24 cellular contexts compared by ENCODE assay signal in the genomic region with DNA sequence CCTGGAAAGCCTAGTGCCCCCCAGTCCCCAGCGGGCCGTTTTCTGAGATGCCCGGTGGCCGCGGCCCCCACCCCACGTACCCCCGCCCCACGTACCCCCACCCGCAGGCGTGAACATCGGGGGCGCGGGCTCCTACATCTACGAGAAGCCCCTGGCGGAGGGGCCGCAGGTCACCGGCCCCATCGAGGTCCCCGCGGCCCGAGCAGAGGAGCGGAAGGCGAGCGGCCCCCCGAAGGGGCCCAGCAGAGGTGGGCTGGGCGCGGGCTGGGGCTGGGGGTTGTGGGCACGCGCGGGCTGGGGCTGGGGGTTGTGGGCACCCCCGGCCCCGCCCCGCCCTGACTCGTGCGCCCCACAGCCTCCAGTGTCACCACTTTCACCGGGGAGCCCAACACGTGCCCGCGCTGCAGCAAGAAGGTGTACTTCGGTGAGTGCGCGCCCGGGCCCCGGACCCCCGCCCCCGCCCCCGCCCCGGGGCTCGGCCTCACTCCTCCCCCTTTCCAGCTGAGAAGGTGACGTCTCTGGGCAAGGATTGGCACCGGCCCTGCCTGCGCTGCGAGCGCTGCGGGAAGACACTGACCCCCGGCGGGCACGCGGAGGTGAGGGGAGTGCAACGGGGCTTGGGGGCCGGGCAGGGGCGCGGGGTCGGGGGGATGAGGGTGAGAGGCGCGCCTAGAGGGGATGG. TPM values are rescaled to one million over a fixed set of nuclear protein-coding genes. Genes with fewer than 3 reads are reported as not detected.
DNase-seq lines count a peak whose midpoint lies in the region; TF ChIP-seq lines count a peak whose summit lies in the region.
"Had no signal": no experiment of that assay in that cellular context is flagged by ENCODE, and none has a peak within 500 bp of the region (broad histone marks: within the 10 kb centered on the region; RNA-seq: fewer than 3 reads in every experiment).

No MANE protein-coding gene starts in this region.

- H4K5ac ChIP-seq in H9 (ENCODE audit: insufficient read length, low read depth, low read length) (no peak overlapping the region), mesendoderm (ENCODE audit: low read length) (no peak overlapping the region)

- no peak overlapping the region for H2BK12ac ChIP-seq in H9 (ENCODE audit: insufficient read length, low read depth, low read length)

- no peak overlapping the region for H3K14ac ChIP-seq in H9 (ENCODE audit: insufficient read depth, low read length)

- H3K27ac Mint-ChIP-seq in CD4-positive, alpha-beta memory T cell = peak overlapping the region; percentile 57 to 100 (median 100)
- H3K27ac Mint-ChIP-seq in H9 = no peak overlapping the region
- H3K27ac Mint-ChIP-seq: activated CD8-positive, alpha-beta T cell treated with anti-CD3 and anti-CD28 coated beads, Interleukin-2, amount 10 ng/mL, durations not matched to agents 7 days and 5 days; activated naive CD8-positive, alpha-beta T cell treated with anti-CD3 and anti-CD28 coated beads for 36 hours; activated T-cell treated with anti-CD3 and anti-CD28 coated beads, Interleukin-2, amount 50 U/mL, for 24 hours; type B pancreatic cell had no signal

- no peak overlapping the region for H2BK120ac ChIP-seq in H9 (ENCODE audit: low read depth, low read length, poor library complexity, severe bottlenecking)
- no peak overlapping the region for H2BK120ac ChIP-seq in mesendoderm (ENCODE audit: low read depth, low read length)

- CTCF ChIA-PET in CD4-positive, alpha-beta memory T cell (lab: Charles Lee; ENCODE audit: partially characterized antibody) = interaction anchor here (1.2 to 3.0 kb wide), 2 partner anchors 8 to 11 kb away, joined by 4 to 24 read pairs; a partner anchor contains a TSS

- no peaks in the 10 kb centered on the region for H3K9me3 ChIP-seq in CD4-positive, alpha-beta memory T cell (ENCODE audit: control insufficient read depth in 1 of 2, low read length in 2 of 2)
- no peaks in the 10 kb centered on the region for H3K9me3 ChIP-seq in H9 (ENCODE audit: control insufficient read depth, low read depth, low read length)
- H3K9me3 ChIP-seq: BE2C, lower lobe of right lung, ovary, right lobe of liver had no signal

- DNase-seq in CD4-positive, alpha-beta memory T cell = peak in 3 of 5 donors; percentile 42 to 79 (median 58)
- DNase-seq in H9 (no peak), mesendoderm (peak; percentile 34), posterior cingulate gyrus (no peak), COLO829 (ENCODE audit: low spot score) (no peak), iPS-NIHi11 (ENCODE audit: low spot score) (no peak)
- peak; percentile 50 for DNase-seq in effector CD4-positive, alpha-beta T cell
- DNase-seq: activated CD8-positive, alpha-beta T cell treated with anti-CD3 and anti-CD28 coated beads, Interleukin-2, amount 10 ng/mL, durations not matched to agents 7 days and 5 days; activated naive CD8-positive, alpha-beta T cell treated with anti-CD3 and anti-CD28 coated beads for 36 hours; activated T-cell treated with anti-CD3 and anti-CD28 coated beads, Interleukin-2, amount 50 U/mL, for 24 hours; BE2C; cortex of kidney; foreskin keratinocyte; lower lobe of right lung; NCI-H2107; NCI-H510A; right lobe of liver; SW 1271 had no signal

- no CpG with 5 or more reads among the region's 66 CpGs for WGBS in H9 (ENCODE audit: extremely low coverage, insufficient read length, low lambda C conversion rate)
- WGBS in mesendoderm (ENCODE audit: extremely low coverage, insufficient coverage, low lambda C conversion rate) = no CpG with 5 or more reads among the region's 66 CpGs

- H2AK5ac ChIP-seq in H9 (ENCODE audit: insufficient read length, low read length) (no peak overlapping the region), mesendoderm (ENCODE audit: low read length) (no peak overlapping the region)

- no peak overlapping the region for H3K4me3 ChIP-seq in CD4-positive, alpha-beta memory T cell (ENCODE audit: low read length in 2 of 2)
- no peak overlapping the region for H3K4me3 ChIP-seq in mesendoderm (ENCODE audit: low read length)
- H3K4me3 ChIP-seq: lower lobe of right lung, ovary, right lobe of liver had no signal

- H2BK5ac ChIP-seq in H9 (ENCODE audit: insufficient read length, low read length) (no peak overlapping the region), mesendoderm (ENCODE audit: low read length) (no peak overlapping the region)

- no peak overlapping the region for H3K18ac ChIP-seq in H9 (ENCODE audit: insufficient read length, low read depth, low read length)
- H3K18ac ChIP-seq in mesendoderm (ENCODE audit: low read length) = no peak overlapping the region

- no peak overlapping the region for H2BK20ac ChIP-seq in H9 (ENCODE audit: low read depth, low read length, poor library complexity, severe bottlenecking)

- no peak overlapping the region for H2AFZ ChIP-seq in H9 (ENCODE audit: low read length)

- no peaks in the 10 kb centered on the region for H4K20me1 ChIP-seq in H9 (ENCODE audit: control insufficient read depth, insufficient read depth, insufficient read length)

- H3K79me2 ChIP-seq in H9 (ENCODE audit: insufficient read depth, low read length) (no peaks in the 10 kb centered on the region), mesendoderm (ENCODE audit: control insufficient read depth, insufficient read depth, low read length) (no peaks in the 10 kb centered on the region)

- intact Hi-C loops in CD4-positive, alpha-beta memory T cell (cut with micrococcal nuclease) = no loop called here
- intact Hi-C loops in posterior cingulate gyrus (cut with DNase I) = no loop called here

- H3K4me2 ChIP-seq in H9 (ENCODE audit: insufficient read depth, insufficient read length, low read length) (peak overlapping the region; percentile 32), mesendoderm (ENCODE audit: low read length) (no peak overlapping the region)

- H3K36me3 Mint-ChIP-seq in CD4-positive, alpha-beta memory T cell = peaks cover 0 to 13% of the 10 kb centered on the region in 2 donors
- H3K36me3 Mint-ChIP-seq in H9 (ENCODE audit: insufficient read depth in 1 of 3, low read depth in 3 of 3) = no peaks in the 10 kb centered on the region
- H3K36me3 Mint-ChIP-seq: activated naive CD8-positive, alpha-beta T cell treated with anti-CD3 and anti-CD28 coated beads for 36 hours; type B pancreatic cell had no signal

- no peaks in the 10 kb centered on the region for H3K36me3 ChIP-seq in CD4-positive, alpha-beta memory T cell (ENCODE audit: insufficient read depth, low read length)
- H3K36me3 ChIP-seq in mesendoderm (ENCODE audit: control insufficient read depth, insufficient read depth, low read length) = no peaks in the 10 kb centered on the region
- H3K36me3 ChIP-seq: ovary, right lobe of liver had no signal

- no peaks in the 10 kb centered on the region for H3K27me3 ChIP-seq in CD4-positive, alpha-beta memory T cell (ENCODE audit: insufficient read depth, low read length)
- H3K27me3 ChIP-seq in H9 (ENCODE audit: insufficient read depth, low read length) (peaks cover 36% of the 10 kb centered on the region), mesendoderm (ENCODE audit: insufficient read depth, low read length, poor library complexity) (peaks cover 3% of the 10 kb centered on the region)
- H3K27me3 ChIP-seq: BE2C, ovary, right lobe of liver had no signal

- no peak for TF ChIP-seq CTCF in H9 (conservative IDR thresholded peaks at IDR 0.05)

- H3K9ac ChIP-seq in H9 (ENCODE audit: extremely low read depth, insufficient read length, low read length) (no peak overlapping the region), mesendoderm (ENCODE audit: low read length) (no peak overlapping the region)

- no peaks in the 10 kb centered on the region for H3K79me1 ChIP-seq in H9 (ENCODE audit: insufficient read depth, low read depth, low read length, poor library complexity, severe bottlenecking)
- no peaks in the 10 kb centered on the region for H3K79me1 ChIP-seq in mesendoderm (ENCODE audit: low read length)

- H3K9me3 Mint-ChIP-seq in CD4-positive, alpha-beta memory T cell = peaks cover 0 to 9% (median 0%) of the 10 kb centered on the region in 8 donors
- peaks cover 0 to 3% of the 10 kb centered on the region in 2 experiments; a peak in 1 of 5 replicates for H3K9me3 Mint-ChIP-seq in H9
- H3K9me3 Mint-ChIP-seq: activated T-cell treated with anti-CD3 and anti-CD28 coated beads, Interleukin-2, amount 50 U/mL, for 24 hours; type B pancreatic cell had no signal

- H3K27ac ChIP-seq in CD4-positive, alpha-beta memory T cell (ENCODE audit: low read depth, low read length) = peak overlapping the region; percentile 44
- H3K27ac ChIP-seq in H9 (ENCODE audit: insufficient read length, low read depth, low read length) = no peak overlapping the region
- H3K27ac ChIP-seq in mesendoderm (ENCODE audit: low read depth, low read length) = no peak overlapping the region
- H3K27ac ChIP-seq: epithelial cell of prostate, foreskin keratinocyte, lower lobe of right lung, ovary, right lobe of liver, VCaP had no signal

- peak overlapping the region in 1 of 8 donors; percentile 25 for H3K4me3 Mint-ChIP-seq in CD4-positive, alpha-beta memory T cell
- peak overlapping the region in 1 of 2 experiments; percentile 70; a peak in 2 of 5 replicates for H3K4me3 Mint-ChIP-seq in H9
- H3K4me3 Mint-ChIP-seq: activated CD8-positive, alpha-beta T cell treated with anti-CD3 and anti-CD28 coated beads, Interleukin-2, amount 10 ng/mL, durations not matched to agents 7 days and 5 days; activated naive CD8-positive, alpha-beta T cell treated with anti-CD3 and anti-CD28 coated beads for 36 hours; activated T-cell treated with anti-CD3 and anti-CD28 coated beads, Interleukin-2, amount 50 U/mL, for 24 hours; stimulated activated memory B cell treated with anti-CD40 and anti-IgM and Interleukin-4, amounts not matched to agents 10 μg/mL and 1 μg/mL and 100 μg/mL, for 72 hours; type B pancreatic cell had no signal

- no peaks in the 10 kb centered on the region for H3K27me3 Mint-ChIP-seq in CD4-positive, alpha-beta memory T cell
- H3K27me3 Mint-ChIP-seq in H9 (ENCODE audit: low read depth) = peaks cover 75% of the 10 kb centered on the region

- no peak overlapping the region for H4K91ac ChIP-seq in H9 (ENCODE audit: insufficient read length, low read depth, low read length)

- no peak overlapping the region for H3T11ph ChIP-seq in H9 (ENCODE audit: low read length)

- peaks cover 73% of the 10 kb centered on the region for H3K4me1 ChIP-seq in CD4-positive, alpha-beta memory T cell (ENCODE audit: insufficient read depth, low read length)
- H3K4me1 ChIP-seq in H9 (ENCODE audit: insufficient read depth, low read length) (no peaks in the 10 kb centered on the region; the same call in 1 of the 2 replicates), mesendoderm (ENCODE audit: control insufficient read depth, low read depth, low read length) (peaks cover 9% of the 10 kb centered on the region)

- peaks cover 12% of the 10 kb centered on the region for H3K23me2 ChIP-seq in H9 (ENCODE audit: insufficient read length, low read depth, low read length, poor library complexity, severe bottlenecking)

- H3K56ac ChIP-seq in H9 (ENCODE audit: insufficient read length, low read depth, low read length) = no peak overlapping the region
- no peak overlapping the region for H3K56ac ChIP-seq in mesendoderm (ENCODE audit: low read length)

- no peak overlapping the region for H2BK15ac ChIP-seq in H9 (ENCODE audit: low read depth, low read length)
- H2BK15ac ChIP-seq in mesendoderm (replicated peaks; ENCODE audit: low read depth) = no peak overlapping the region

- POLR2A ChIA-PET in CD4-positive, alpha-beta memory T cell (lab: Charles Lee; ENCODE audit: partially characterized antibody) = interaction anchor here (8.3 kb wide), 1 partner anchor 12 kb away, joined by 346 read pairs; a partner anchor contains a TSS

- H3K23ac ChIP-seq in H9 (ENCODE audit: insufficient read length, low read depth, low read length) (no peak overlapping the region), mesendoderm (ENCODE audit: low read length) (no peak overlapping the region)

- no peak overlapping the region for H3K4ac ChIP-seq in H9 (ENCODE audit: low read depth, low read length)
- H3K4ac ChIP-seq in mesendoderm (ENCODE audit: low read depth, low read length) = no peak overlapping the region

- H4K8ac ChIP-seq in H9 (replicated peaks; ENCODE audit: insufficient read length, low read depth, low read length) (no peak overlapping the region), mesendoderm (ENCODE audit: low read depth, low read length) (no peak overlapping the region)

- peaks cover 19 to 64% (median 40%) of the 10 kb centered on the region in 4 donors for H3K4me1 Mint-ChIP-seq in CD4-positive, alpha-beta memory T cell
- H3K4me1 Mint-ChIP-seq in H9 = peaks cover 11 to 36% of the 10 kb centered on the region in 2 experiments

RNA-seq across cellular contexts. Expression of a gene that starts 4.1 kb away (rescaled TPM):
- total RNA-seq in CD4-positive, alpha-beta memory T cell = 10 to 100 TPM; 12.1 to 13.0 TPM
- 100 to 1,000 TPM in 1 of 2 donors, 10 to 100 TPM in 1; 84.5 to 256 TPM for polyA plus RNA-seq in CD4-positive, alpha-beta memory T cell
- 5.7 and 7.2 TPM in 2 replicates for total RNA-seq in H9 (2021)
- 8.3 TPM for polyA plus RNA-seq in mesendoderm (2013, experiment 1 of 2)
- 7.8 TPM for polyA plus RNA-seq in mesendoderm (2013, experiment 2 of 2)

RNA-seq across cellular contexts. Expression of a gene that starts 7.9 kb away (rescaled TPM):
- 100 to 1,000 TPM; 276 to 290 TPM for total RNA-seq in CD4-positive, alpha-beta memory T cell
- polyA plus RNA-seq in CD4-positive, alpha-beta memory T cell = 1,000 to 10,000 TPM; 1,440 to 2,028 TPM
- 6.9 and 8.8 TPM in 2 replicates for total RNA-seq in H9 (2021)
- polyA plus RNA-seq in mesendoderm (2013, experiment 1 of 2) = 8.8 TPM
- polyA plus RNA-seq in mesendoderm (2013, experiment 2 of 2) = 8.3 TPM
- total RNA-seq: H4 had no signal

RNA-seq across cellular contexts. Expression of a gene that starts 12.3 kb away (rescaled TPM):
- 10 to 100 TPM; 25.4 to 30.2 TPM for total RNA-seq in CD4-positive, alpha-beta memory T cell
- polyA plus RNA-seq in CD4-positive, alpha-beta memory T cell = 10 to 100 TPM; 10.2 to 10.4 TPM
- total RNA-seq in H9 (2021) = 26.2 TPM in 2 replicates
- polyA plus RNA-seq in mesendoderm (2013, experiment 1 of 2) = 4.5 TPM
- 3.9 TPM for polyA plus RNA-seq in mesendoderm (2013, experiment 2 of 2)

RNA-seq across cellular contexts. Expression of a gene that starts 47.6 kb away (rescaled TPM):
- total RNA-seq in CD4-positive, alpha-beta memory T cell = 1 to 10 TPM; 5.4 to 6.3 TPM
- 1 to 10 TPM; 6.6 to 9.5 TPM for polyA plus RNA-seq in CD4-positive, alpha-beta memory T cell
- total RNA-seq in H9 (2021) = 1.0 and 2.6 TPM in 2 replicates
- polyA plus RNA-seq in mesendoderm (2013, experiment 1 of 2) = 0.06 TPM
- polyA plus RNA-seq in mesendoderm (2013, experiment 2 of 2) = 0.04 TPM

RNA-seq across cellular contexts. Expression of a gene that starts 59.1 kb away (rescaled TPM):
- total RNA-seq in CD4-positive, alpha-beta memory T cell = 100 to 1,000 TPM; 122 to 123 TPM
- 1 to 10 TPM; 1.5 to 6.0 TPM for polyA plus RNA-seq in CD4-positive, alpha-beta memory T cell
- total RNA-seq in H9 (2021) = 222 and 230 TPM in 2 replicates
- 125 TPM for polyA plus RNA-seq in mesendoderm (2013, experiment 1 of 2)
- polyA plus RNA-seq in mesendoderm (2013, experiment 2 of 2) = 136 TPM

Comparison
In these comparisons a context has a peak if more than half of its experiments do, and no peak if none do; other contexts are left out.
1. DNase-seq: peak in CD4-positive, alpha-beta memory T cell (3 of 5), effector CD4-positive, alpha-beta T cell (single experiment) and mesendoderm (single experiment); none in H9 (single experiment), posterior cingulate gyrus (0 of 10), COLO829 (single experiment) and iPS-NIHi11 (single experiment).
2. H3K27ac Mint-ChIP-seq: peak in CD4-positive, alpha-beta memory T cell (7 of 7); none in H9 (0 of 3).
3. RNA of a gene that starts 7.9 kb away (total RNA-seq): 276 to 290 TPM in CD4-positive, alpha-beta memory T cell; 6.9 to 8.8 TPM in H9; every median in the first group is over 10 times any median in the second.